Comparison of ENCODE assay signal across 15 cellular contexts in genomic region chr6:165674155-165675029, GRCh38. TPM values are rescaled to one million over a fixed set of nuclear protein-coding genes. Genes with fewer than 3 reads are reported as not detected.
"Had no signal": no experiment of that assay in that cellular context is flagged by ENCODE, and none has a peak within 500 bp of the region (broad histone marks: within the 10 kb centered on the region; RNA-seq: fewer than 3 reads in every experiment).

No MANE protein-coding gene starts in this region.

- H3K4me3 Mint-ChIP-seq: activated T-cell treated with anti-CD3 and anti-CD28 coated beads, Interleukin-2, amount 50 U/mL, for 24 hours; brain; central memory CD8-positive, alpha-beta T cell; effector memory CD8-positive, alpha-beta T cell; stimulated activated effector memory CD8-positive, alpha-beta T cell treated with anti-CD3 and anti-CD28 coated beads, Interleukin-12 subunit alpha, Interleukin-12 subunit beta, amount 100 ng/mL, for 72 hours had no signal

- DNase-seq: activated effector memory CD4-positive, alpha-beta T cell treated with anti-CD3 and anti-CD28 coated beads, Interleukin-2, amount 50 U/mL, for 16 hours; activated T-cell treated with anti-CD3 and anti-CD28 coated beads, Interleukin-2, amount 50 U/mL, for 24 hours; amygdala; cortex of kidney; effector memory CD8-positive, alpha-beta T cell; left colon; pancreas; retina; thyroid gland had no signal

- H3K4me1 Mint-ChIP-seq: central memory CD8-positive, alpha-beta T cell; stimulated activated effector memory CD8-positive, alpha-beta T cell treated with anti-CD3 and anti-CD28 coated beads, Interleukin-12 subunit alpha, Interleukin-12 subunit beta, amount 100 ng/mL, for 72 hours had no signal

- H3K27me3 Mint-ChIP-seq: activated T-cell treated with anti-CD3 and anti-CD28 coated beads, Interleukin-2, amount 50 U/mL, for 24 hours; brain had no signal

- H3K36me3 ChIP-seq: pancreas, thyroid gland had no signal

- H3K27me3 ChIP-seq: thyroid gland had no signal

- H3K27ac Mint-ChIP-seq: activated naive CD4-positive, alpha-beta T cell treated with anti-CD3 and anti-CD28 coated beads, Interleukin-2, amount 50 U/mL, for 72 hours; activated T-cell treated with anti-CD3 and anti-CD28 coated beads, Interleukin-2, amount 50 U/mL, for 24 hours; brain; effector memory CD8-positive, alpha-beta T cell; stimulated activated effector memory CD8-positive, alpha-beta T cell treated with anti-CD3 and anti-CD28 coated beads, Interleukin-12 subunit alpha, Interleukin-12 subunit beta, amount 100 ng/mL, for 72 hours had no signal

- H3K4me3 ChIP-seq: pancreas, skin epidermis, thyroid gland had no signal

- H3K36me3 Mint-ChIP-seq: activated naive CD4-positive, alpha-beta T cell treated with anti-CD3 and anti-CD28 coated beads, Interleukin-2, amount 50 U/mL, for 72 hours; brain; stimulated activated effector memory CD8-positive, alpha-beta T cell treated with anti-CD3 and anti-CD28 coated beads, Interleukin-12 subunit alpha, Interleukin-12 subunit beta, amount 100 ng/mL, for 72 hours had no signal

RNA-seq across cellular contexts. Expression of gene PDE10A, which starts 11.4 kb away (rescaled TPM):
- total RNA-seq: activated naive CD4-positive, alpha-beta T cell treated with anti-CD3 and anti-CD28 coated beads, Interleukin-2, amount 50 U/mL, for 72 hours; T-helper 2 cell treated with Interferon-gamma antibody and Interleukin-4, amounts not matched to agents 100 ng/mL and 5 ng/mL, for 36 hours had no signal
